26 cellular contexts compared by ENCODE assay signal in the genomic region with DNA sequence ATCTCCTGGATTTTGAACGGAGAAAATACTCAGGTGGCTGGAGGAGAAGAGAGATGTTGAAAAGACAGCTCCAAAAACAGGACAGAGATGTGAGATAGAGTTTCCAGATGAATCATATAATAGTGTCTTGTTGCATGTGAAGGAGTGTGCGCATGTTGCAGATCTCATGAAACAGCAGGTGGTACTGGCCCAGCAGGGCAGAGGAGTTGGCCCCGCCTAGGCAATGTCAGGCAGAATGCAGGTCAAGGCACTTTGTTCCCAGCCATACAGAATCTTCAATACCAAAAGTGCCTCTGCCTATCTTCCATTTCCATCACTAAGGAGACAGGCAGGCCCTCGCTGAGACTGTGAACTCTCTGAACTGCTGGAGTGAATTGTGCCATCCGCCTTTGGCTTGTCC.
"Had no signal": no experiment of that assay in that cellular context is flagged by ENCODE, and none has a peak within 500 bp of the region (broad histone marks: within the 10 kb centered on the region; RNA-seq: fewer than 3 reads in every experiment).

No MANE protein-coding gene starts in this region.

- H3K4me1 ChIP-seq: left lung, lower lobe of right lung, right atrium auricular region, testis, thyroid gland, transverse colon, upper lobe of left lung, vagina had no signal

- H3K36me3 ChIP-seq: left lung, lower lobe of right lung, ovary, right atrium auricular region, stomach, thyroid gland, transverse colon, upper lobe of left lung, vagina had no signal

- H3K27ac ChIP-seq: left lung, lower lobe of right lung, ovary, right atrium auricular region, skin epidermis, stomach, testis, thyroid gland, transverse colon, upper lobe of left lung, vagina had no signal

- H3K9me3 ChIP-seq: left lung, lower lobe of right lung, ovary, right atrium auricular region, stomach, testis, thyroid gland, transverse colon, upper lobe of left lung, vagina had no signal

- FAIRE-seq: keratinocyte had no signal

- H3K4me3 ChIP-seq: left lung, lower lobe of right lung, ovary, right atrium auricular region, skin epidermis, stomach, testis, thyroid gland, transverse colon, upper lobe of left lung, vagina had no signal

- DNase-seq: hippocampal formation; kidney glomerular epithelial cell; left colon; left lung; lower lobe of right lung; mammary epithelial cell; mesendoderm; naive thymus-derived CD4-positive, alpha-beta T cell; ovary; stimulated activated CD4-positive, alpha-beta T cell treated with anti-CD3 and anti-CD28 coated beads, Interleukin-12 subunit alpha, Interleukin-12 subunit beta, amount 100 ng/mL, for 4 hours; stimulated activated CD4-positive, alpha-beta T cell treated with anti-CD3 and anti-CD28 coated beads, Interleukin-15, amount 100 ng/mL, for 24 hours; stimulated activated CD4-positive, alpha-beta T cell treated with anti-CD3 and anti-CD28 coated beads, Interleukin-2, amount 100 ng/mL, for 24 hours; stimulated activated CD4-positive, alpha-beta T cell treated with anti-CD3 and anti-CD28 coated beads, Interleukin-4, amount 100 ng/mL, for 1 hour; stimulated activated naive B cell treated with anti-CD40 and anti-IgM and Interleukin-4, amounts not matched to agents 10 μg/mL and 1 μg/mL and 100 μg/mL, for 72 hours; stimulated activated naive CD8-positive, alpha-beta T cell treated with anti-CD3 and anti-CD28 coated beads, Interleukin-15, Interleukin-2, amounts not matched to agents 100 U/mL and 50 U/mL, for 24 hours; stomach; testis; thyroid gland; transverse colon; upper lobe of left lung had no signal

- H3K27me3 ChIP-seq: left lung, ovary, right atrium auricular region, stomach, testis, thyroid gland, transverse colon, upper lobe of left lung, vagina had no signal

- ATAC-seq: left colon; left lung; lower lobe of right lung; naive thymus-derived CD4-positive, alpha-beta T cell; natural killer cell treated with Interleukin-12 subunit alpha and Interleukin-12 subunit beta and Interleukin-15 and Interleukin-18, amount 100 ng/mL, for 72 hours; sciatic nerve; stimulated activated naive B cell treated with anti-CD40 and anti-IgM and Interleukin-4, amounts not matched to agents 10 μg/mL and 1 μg/mL and 100 μg/mL, for 72 hours; stimulated activated naive CD8-positive, alpha-beta T cell treated with anti-CD3 and anti-CD28 coated beads, Interleukin-15, Interleukin-2, amounts not matched to agents 100 U/mL and 50 U/mL, for 24 hours had no signal
